ENCODE assay signal across 13 cellular contexts in genomic region chr2:74925361-74925786, GRCh38.
"Had no signal": no experiment of that assay in that cellular context is flagged by ENCODE, and none has a peak within 500 bp of the region (broad histone marks: within the 10 kb centered on the region; RNA-seq: fewer than 3 reads in every experiment).

No MANE protein-coding gene starts in this region.

- H3K4me3 Mint-ChIP-seq: activated CD4-positive, alpha-beta T cell treated with anti-CD3 and anti-CD28 coated beads for 36 hours; activated CD8-positive, alpha-beta T cell treated with anti-CD3 and anti-CD28 coated beads for 36 hours; activated naive CD8-positive, alpha-beta T cell treated with anti-CD3 and anti-CD28 coated beads, Interleukin-2, amount 10 ng/mL, durations not matched to agents 7 days and 5 days had no signal

- H3K27ac ChIP-seq: transverse colon, WERI-Rb-1 had no signal

- ATAC-seq: activated CD4-positive, alpha-beta T cell treated with anti-CD3 and anti-CD28 coated beads for 36 hours; activated CD8-positive, alpha-beta T cell treated with anti-CD3 and anti-CD28 coated beads for 36 hours had no signal

- DNase-seq: activated CD4-positive, alpha-beta T cell treated with anti-CD3 and anti-CD28 coated beads for 36 hours; activated CD8-positive, alpha-beta memory T cell treated with anti-CD3 and anti-CD28 coated beads, Interleukin-2, amount 50 U/mL, for 48 hours; activated CD8-positive, alpha-beta T cell treated with anti-CD3 and anti-CD28 coated beads for 36 hours; activated naive CD8-positive, alpha-beta T cell treated with anti-CD3 and anti-CD28 coated beads, Interleukin-2, amount 10 ng/mL, durations not matched to agents 7 days and 5 days; anterior cingulate cortex; dermis blood vessel endothelial cell; erythroblast; kidney; stimulated activated CD4-positive, alpha-beta T cell treated with anti-CD3 and anti-CD28 coated beads, Interleukin-12 subunit alpha, Interleukin-12 subunit beta, amount 100 ng/mL, for 4 hours; stimulated activated naive CD4-positive, alpha-beta T cell; substantia nigra; transverse colon; WERI-Rb-1 had no signal

- H3K9me3 ChIP-seq: transverse colon had no signal

- H3K4me1 ChIP-seq: transverse colon had no signal

- H3K27me3 Mint-ChIP-seq: activated CD4-positive, alpha-beta T cell treated with anti-CD3 and anti-CD28 coated beads for 36 hours had no signal

- H3K36me3 ChIP-seq: transverse colon, WERI-Rb-1 had no signal

- H3K4me1 Mint-ChIP-seq: activated CD4-positive, alpha-beta T cell treated with anti-CD3 and anti-CD28 coated beads for 36 hours had no signal

- H3K27me3 ChIP-seq: transverse colon had no signal

- H3K4me3 ChIP-seq: transverse colon had no signal

- H3K9me3 Mint-ChIP-seq: activated CD8-positive, alpha-beta T cell treated with anti-CD3 and anti-CD28 coated beads for 36 hours; activated naive CD8-positive, alpha-beta T cell treated with anti-CD3 and anti-CD28 coated beads, Interleukin-2, amount 10 ng/mL, durations not matched to agents 7 days and 5 days had no signal

- H3K27ac Mint-ChIP-seq: activated CD4-positive, alpha-beta T cell treated with anti-CD3 and anti-CD28 coated beads for 36 hours; activated CD8-positive, alpha-beta T cell treated with anti-CD3 and anti-CD28 coated beads for 36 hours; activated naive CD8-positive, alpha-beta T cell treated with anti-CD3 and anti-CD28 coated beads, Interleukin-2, amount 10 ng/mL, durations not matched to agents 7 days and 5 days had no signal
